1 cellular context compared by ENCODE assay signal in the genomic region with DNA sequence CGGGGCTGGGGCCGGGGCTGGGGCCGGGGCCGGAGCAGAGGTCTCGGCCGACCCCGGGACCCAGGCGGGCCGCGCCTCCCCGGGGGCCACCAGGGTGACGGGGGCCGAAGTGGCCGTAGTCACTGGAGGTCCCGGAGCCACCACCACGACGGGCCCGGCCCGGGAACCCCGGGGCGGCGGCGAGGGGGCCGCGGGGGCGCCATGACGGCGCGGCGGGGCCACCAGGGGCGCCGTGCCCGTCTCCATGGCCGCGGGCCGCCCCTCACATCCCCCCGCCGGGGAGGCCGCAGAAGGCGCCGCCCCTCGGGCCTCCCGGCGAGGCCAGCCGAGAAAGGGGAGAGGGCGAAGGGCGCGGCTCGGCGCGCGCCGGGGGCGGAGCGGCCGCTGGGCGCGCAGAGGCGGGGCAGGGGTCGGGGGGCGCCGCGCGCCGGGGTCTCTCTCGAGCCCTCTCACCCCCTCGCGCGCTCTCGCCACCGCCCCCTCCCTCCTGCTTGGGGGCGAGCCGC.
TF ChIP-seq lines count a peak whose summit lies in the region.

No MANE protein-coding gene starts in this region.

TF ChIP-seq in liver, 16 proteins besides CTCF, POLR2A, EP300 and RAD21 (continued from another document):
- TF ChIP-seq, protein P1, sequence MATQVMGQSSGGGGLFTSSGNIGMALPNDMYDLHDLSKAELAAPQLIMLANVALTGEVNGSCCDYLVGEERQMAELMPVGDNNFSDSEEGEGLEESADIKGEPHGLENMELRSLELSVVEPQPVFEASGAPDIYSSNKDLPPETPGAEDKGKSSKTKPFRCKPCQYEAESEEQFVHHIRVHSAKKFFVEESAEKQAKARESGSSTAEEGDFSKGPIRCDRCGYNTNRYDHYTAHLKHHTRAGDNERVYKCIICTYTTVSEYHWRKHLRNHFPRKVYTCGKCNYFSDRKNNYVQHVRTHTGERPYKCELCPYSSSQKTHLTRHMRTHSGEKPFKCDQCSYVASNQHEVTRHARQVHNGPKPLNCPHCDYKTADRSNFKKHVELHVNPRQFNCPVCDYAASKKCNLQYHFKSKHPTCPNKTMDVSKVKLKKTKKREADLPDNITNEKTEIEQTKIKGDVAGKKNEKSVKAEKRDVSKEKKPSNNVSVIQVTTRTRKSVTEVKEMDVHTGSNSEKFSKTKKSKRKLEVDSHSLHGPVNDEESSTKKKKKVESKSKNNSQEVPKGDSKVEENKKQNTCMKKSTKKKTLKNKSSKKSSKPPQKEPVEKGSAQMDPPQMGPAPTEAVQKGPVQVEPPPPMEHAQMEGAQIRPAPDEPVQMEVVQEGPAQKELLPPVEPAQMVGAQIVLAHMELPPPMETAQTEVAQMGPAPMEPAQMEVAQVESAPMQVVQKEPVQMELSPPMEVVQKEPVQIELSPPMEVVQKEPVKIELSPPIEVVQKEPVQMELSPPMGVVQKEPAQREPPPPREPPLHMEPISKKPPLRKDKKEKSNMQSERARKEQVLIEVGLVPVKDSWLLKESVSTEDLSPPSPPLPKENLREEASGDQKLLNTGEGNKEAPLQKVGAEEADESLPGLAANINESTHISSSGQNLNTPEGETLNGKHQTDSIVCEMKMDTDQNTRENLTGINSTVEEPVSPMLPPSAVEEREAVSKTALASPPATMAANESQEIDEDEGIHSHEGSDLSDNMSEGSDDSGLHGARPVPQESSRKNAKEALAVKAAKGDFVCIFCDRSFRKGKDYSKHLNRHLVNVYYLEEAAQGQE (IDR thresholded peaks at IDR 0.05), result no peak
- TF ChIP-seq JUND (IDR thresholded peaks at IDR 0.05), result no peak
